ENCODE assay signal across 8 cellular contexts in genomic region chr3:184786271-184787010, GRCh38. TPM values are rescaled to one million over a fixed set of nuclear protein-coding genes. Genes with fewer than 3 reads are reported as not detected.
DNase-seq lines count a peak whose midpoint lies in the region; ATAC-seq and TF ChIP-seq lines count a peak whose summit lies in the region.

No MANE protein-coding gene starts in this region.

- CTCF ChIA-PET in activated naive CD4-positive, alpha-beta T cell treated with anti-CD3 and anti-CD28 coated beads for 36 hours (lab: Charles Lee) = interaction anchor here (0.6 to 3.1 kb wide), 4 partner anchors 8 to 18 kb away, joined by 3 to 23 read pairs (median 4); no protein-coding TSS in a partner anchor

- H3K27ac Mint-ChIP-seq in activated naive CD4-positive, alpha-beta T cell treated with anti-CD3 and anti-CD28 coated beads for 36 hours = no peak overlapping the region

- intact Hi-C loops in activated naive CD4-positive, alpha-beta T cell treated with anti-CD3 and anti-CD28 coated beads for 36 hours (cut with micrococcal nuclease) = no loop called here
- intact Hi-C loops in adrenal gland (cut with DNase I) = loop anchor here in 1 of 2 donors (10.0 kb wide), 1 partner anchor 392 kb away; no protein-coding TSS in a partner anchor

- DNase-seq in activated naive CD4-positive, alpha-beta T cell treated with anti-CD3 and anti-CD28 coated beads for 36 hours = peak; percentile 49
- no peak for DNase-seq in activated naive CD4-positive, alpha-beta T cell treated with Interleukin-2 at 50 U/mL for 16 hours
- DNase-seq in adrenal gland (peak in 6 of 7 donors; percentile 41 to 73 (median 52)), hippocampal formation (lab: John Stamatoyannopoulos, UW) (peak; percentile 18 to 24), superior temporal gyrus (ENCODE audit: extremely low spot score) (peak; percentile 46), NCI-H748 treated with DMSO at 0.1 percent for 48 hours (lab: John Stamatoyannopoulos, UW) (no peak), HT-29 (ENCODE audit: low spot score) (no peak)

- no peaks in the 10 kb centered on the region for H3K4me1 ChIP-seq in adrenal gland (replicated peaks in 1 of 2)

- no peak for TF ChIP-seq POLR2A in adrenal gland (IDR thresholded peaks at IDR 0.05)

- H3K9me3 Mint-ChIP-seq in activated naive CD4-positive, alpha-beta T cell treated with anti-CD3 and anti-CD28 coated beads for 36 hours = no peaks in the 10 kb centered on the region

- no peaks in the 10 kb centered on the region for H3K27me3 ChIP-seq in adrenal gland

- H3K27ac ChIP-seq in adrenal gland = peak overlapping the region in 2 of 5 donors; percentile 17 to 21

- TF ChIP-seq CTCF in adrenal gland (IDR thresholded peaks at IDR 0.05) = no peak

- no peaks in the 10 kb centered on the region for H3K9me3 ChIP-seq in adrenal gland (replicated peaks in 1 of 3)

- peaks cover 25% of the 10 kb centered on the region for H3K4me1 Mint-ChIP-seq in activated naive CD4-positive, alpha-beta T cell treated with anti-CD3 and anti-CD28 coated beads for 36 hours (ENCODE audit: low read depth)

- WGBS in adrenal gland, 4 donors = 22 to 40% (median 26%) methylated on average over 10 to 11 of the region's 11 CpGs

- H3K4me3 Mint-ChIP-seq in activated naive CD4-positive, alpha-beta T cell treated with anti-CD3 and anti-CD28 coated beads for 36 hours = no peak overlapping the region

- H3K36me3 Mint-ChIP-seq in activated naive CD4-positive, alpha-beta T cell treated with anti-CD3 and anti-CD28 coated beads for 36 hours (ENCODE audit: low read depth) = no peaks in the 10 kb centered on the region

- H3K4me3 ChIP-seq in adrenal gland = no peak overlapping the region

- ATAC-seq in HG02884 (IDR thresholded peaks at IDR 0.05; ENCODE audit: unreplicated experiment) = no peak

- H3K36me3 ChIP-seq in adrenal gland (replicated peaks in 1 of 2) = no peaks in the 10 kb centered on the region

- no peaks in the 10 kb centered on the region for H3K27me3 Mint-ChIP-seq in activated naive CD4-positive, alpha-beta T cell treated with anti-CD3 and anti-CD28 coated beads for 36 hours (ENCODE audit: low read depth)

RNA-seq across cellular contexts. Expression of gene VPS8, which starts 25.5 kb away (rescaled TPM):
- 10 to 100 TPM; 32.7 to 33.7 TPM for total RNA-seq in activated naive CD4-positive, alpha-beta T cell treated with anti-CD3 and anti-CD28 coated beads for 36 hours
- 10 to 100 TPM; 21.9 to 56.9 (median 38.9) TPM for total RNA-seq in adrenal gland
- 10 to 100 TPM; 17.6 to 20.4 (median 18.2) TPM for polyA plus RNA-seq in adrenal gland
- 9.1 and 11.7 TPM in 2 replicates for total RNA-seq in HT-29 (2014; rRNA removed; shearing (Covaris generic))

Comparison
In these comparisons a context has a peak if more than half of its experiments do, and no peak if none do; other contexts are left out.
1. DNase-seq: peak in activated naive CD4-positive, alpha-beta T cell treated with anti-CD3 and anti-CD28 coated beads for 36 hours (single experiment), adrenal gland (6 of 7), hippocampal formation (2 of 2) and superior temporal gyrus (single experiment); none in activated naive CD4-positive, alpha-beta T cell treated with Interleukin-2 at 50 U/mL for 16 hours (single experiment), NCI-H748 treated with DMSO at 0.1 percent for 48 hours (single experiment) and HT-29 (single experiment).